30 cellular contexts compared by ENCODE assay signal in the genomic region with DNA sequence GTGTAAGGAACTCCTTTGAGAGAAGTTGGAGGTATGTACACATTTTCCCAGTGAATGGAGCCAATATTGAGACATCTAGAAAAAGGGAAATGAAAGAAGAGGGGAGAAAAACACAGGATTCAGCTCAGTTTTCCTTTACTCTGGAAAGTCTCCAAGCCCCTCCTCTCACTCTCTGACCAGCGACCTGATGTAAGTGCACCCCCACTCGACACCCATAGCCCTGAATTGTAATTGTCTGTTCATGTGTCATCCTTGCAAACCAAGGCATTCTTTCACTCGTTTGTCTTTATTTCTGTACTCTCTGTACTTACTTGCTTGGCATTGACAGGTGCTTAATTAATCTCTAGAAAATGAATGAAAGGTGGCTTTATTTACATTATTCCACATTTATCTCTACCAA. TPM values are rescaled to one million over a fixed set of nuclear protein-coding genes. Genes with fewer than 3 reads are reported as not detected.
"Had no signal": no experiment of that assay in that cellular context is flagged by ENCODE, and none has a peak within 500 bp of the region (broad histone marks: within the 10 kb centered on the region; RNA-seq: fewer than 3 reads in every experiment).

No MANE protein-coding gene starts in this region.

- H3K9me3 Mint-ChIP-seq: activated CD4-positive, alpha-beta memory T cell treated with anti-CD3 and anti-CD28 coated beads, Interleukin-2, amount 10 ng/mL, durations not matched to agents 7 days and 5 days; activated naive CD8-positive, alpha-beta T cell treated with anti-CD3 and anti-CD28 coated beads, Interleukin-2, amount 50 U/mL, for 24 hours; central memory CD8-positive, alpha-beta T cell; dendritic cell treated with granulocyte-macrophage colony-stimulating factor and Interleukin-4, amounts not matched to agents 40 ng/mL and 50 ng/mL, for 4 days; T-helper 2 cell treated with Interferon-gamma antibody and Interleukin-4, amounts not matched to agents 5 μg/mL and 100 μg/mL, for 36 hours had no signal

- ATAC-seq: activated CD4-positive, CD25-positive, alpha-beta regulatory T cell treated with anti-CD3 and anti-CD28 coated beads, Interleukin-2, amount 50 U/mL, for 24 hours; activated naive CD8-positive, alpha-beta T cell treated with anti-CD3 and anti-CD28 coated beads, Interleukin-2, amount 50 U/mL, for 24 hours; left lung; pancreas; psoas muscle; stimulated activated naive B cell treated with anti-CD40 and anti-IgM and Interleukin-4, amounts not matched to agents 10 μg/mL and 1 μg/mL and 100 μg/mL, for 72 hours; T-cell had no signal

- H3K4me3 Mint-ChIP-seq: activated CD4-positive, alpha-beta memory T cell treated with anti-CD3 and anti-CD28 coated beads, Interleukin-2, amount 10 ng/mL, durations not matched to agents 7 days and 5 days; activated CD4-positive, alpha-beta T cell treated with anti-CD3 and anti-CD28 coated beads, Interleukin-2, amount 10 ng/mL, durations not matched to agents 7 days and 5 days; activated naive CD8-positive, alpha-beta T cell treated with anti-CD3 and anti-CD28 coated beads, Interleukin-2, amount 50 U/mL, for 24 hours; activated T-cell treated with anti-CD3 and anti-CD28 coated beads, Interleukin-2, amount 50 U/mL, for 24 hours; central memory CD8-positive, alpha-beta T cell; dendritic cell treated with granulocyte-macrophage colony-stimulating factor and Interleukin-4, amounts not matched to agents 40 ng/mL and 50 ng/mL, for 4 days; endodermal cell; stimulated activated naive B cell treated with anti-CD40 and anti-IgM and Interleukin-4, amounts not matched to agents 10 μg/mL and 1 μg/mL and 100 μg/mL, for 72 hours; T-cell; T-helper 2 cell treated with Interferon-gamma antibody and Interleukin-4, amounts not matched to agents 5 μg/mL and 100 μg/mL, for 36 hours had no signal

- H3K27ac Mint-ChIP-seq: activated CD4-positive, alpha-beta memory T cell treated with anti-CD3 and anti-CD28 coated beads, Interleukin-2, amount 10 ng/mL, durations not matched to agents 7 days and 5 days; activated CD4-positive, alpha-beta T cell treated with anti-CD3 and anti-CD28 coated beads, Interleukin-2, amount 10 ng/mL, durations not matched to agents 7 days and 5 days; activated naive CD8-positive, alpha-beta T cell treated with anti-CD3 and anti-CD28 coated beads, Interleukin-2, amount 50 U/mL, for 24 hours; activated T-cell treated with anti-CD3 and anti-CD28 coated beads, Interleukin-2, amount 50 U/mL, for 24 hours; dendritic cell treated with granulocyte-macrophage colony-stimulating factor and Interleukin-4, amounts not matched to agents 40 ng/mL and 50 ng/mL, for 4 days; endodermal cell; stimulated activated naive B cell treated with anti-CD40 and anti-IgM and Interleukin-4, amounts not matched to agents 10 μg/mL and 1 μg/mL and 100 μg/mL, for 72 hours; T-cell; T-helper 2 cell treated with Interferon-gamma antibody and Interleukin-4, amounts not matched to agents 5 μg/mL and 100 μg/mL, for 36 hours had no signal

- H3K4me1 ChIP-seq: psoas muscle had no signal

- H3K27ac ChIP-seq: breast epithelium, esophagus muscularis mucosa, left lung, pancreas, psoas muscle, stomach, thyroid gland, WERI-Rb-1 had no signal

- H3K9me3 ChIP-seq: breast epithelium, esophagus muscularis mucosa, left lung, pancreas, psoas muscle, right atrium auricular region, stomach, thyroid gland, upper lobe of left lung had no signal

- H3K36me3 ChIP-seq: breast epithelium, esophagus muscularis mucosa, left lung, pancreas, right atrium auricular region, stomach, thyroid gland, upper lobe of left lung, WERI-Rb-1 had no signal

- H3K4me3 ChIP-seq: breast epithelium, esophagus muscularis mucosa, left lung, lung, pancreas, psoas muscle, right atrium auricular region, stomach, thyroid gland, upper lobe of left lung had no signal

- H3K36me3 Mint-ChIP-seq: stimulated activated naive B cell treated with anti-CD40 and anti-IgM and Interleukin-4, amounts not matched to agents 10 μg/mL and 1 μg/mL and 100 μg/mL, for 72 hours; T-cell had no signal

- H3K27me3 Mint-ChIP-seq: activated CD4-positive, alpha-beta memory T cell treated with anti-CD3 and anti-CD28 coated beads, Interleukin-2, amount 10 ng/mL, durations not matched to agents 7 days and 5 days; activated CD4-positive, alpha-beta T cell treated with anti-CD3 and anti-CD28 coated beads, Interleukin-2, amount 10 ng/mL, durations not matched to agents 7 days and 5 days; activated T-cell treated with anti-CD3 and anti-CD28 coated beads, Interleukin-2, amount 50 U/mL, for 24 hours; dendritic cell treated with granulocyte-macrophage colony-stimulating factor and Interleukin-4, amounts not matched to agents 40 ng/mL and 50 ng/mL, for 4 days; stimulated activated naive B cell treated with anti-CD40 and anti-IgM and Interleukin-4, amounts not matched to agents 10 μg/mL and 1 μg/mL and 100 μg/mL, for 72 hours had no signal

- DNase-seq: activated CD4-positive, alpha-beta memory T cell treated with anti-CD3 and anti-CD28 coated beads, Interleukin-2, amount 10 ng/mL, durations not matched to agents 7 days and 5 days; activated CD4-positive, alpha-beta T cell treated with anti-CD3 and anti-CD28 coated beads, Interleukin-2, amount 10 ng/mL, durations not matched to agents 7 days and 5 days; activated CD8-positive, alpha-beta memory T cell treated with anti-CD3 and anti-CD28 coated beads, Interleukin-2, amount 50 U/mL, for 48 hours; activated gamma-delta T cell; activated naive CD4-positive, alpha-beta T cell treated with anti-CD3 and anti-CD28 coated beads, Interleukin-2, amount 50 U/mL, for 16 hours; activated naive CD8-positive, alpha-beta T cell treated with anti-CD3 and anti-CD28 coated beads, Interleukin-2, amount 50 U/mL, for 24 hours; activated T-cell treated with anti-CD3 and anti-CD28 coated beads, Interleukin-2, amount 50 U/mL, for 24 hours; foreskin melanocyte; left lung; pancreas; psoas muscle; stimulated activated CD4-positive, alpha-beta T cell treated with anti-CD3 and anti-CD28 coated beads, Interleukin-15, amount 100 ng/mL, for 24 hours; stimulated activated CD4-positive, alpha-beta T cell treated with anti-CD3 and anti-CD28 coated beads, Interleukin-2, amount 100 ng/mL, for 24 hours; stimulated activated naive B cell treated with anti-CD40 and anti-IgM and Interleukin-4, amounts not matched to agents 10 μg/mL and 1 μg/mL and 100 μg/mL, for 72 hours; stomach; T-cell; thyroid gland; upper lobe of left lung; WERI-Rb-1 had no signal

- H3K4me1 Mint-ChIP-seq: activated CD4-positive, alpha-beta memory T cell treated with anti-CD3 and anti-CD28 coated beads, Interleukin-2, amount 10 ng/mL, durations not matched to agents 7 days and 5 days; activated CD4-positive, alpha-beta T cell treated with anti-CD3 and anti-CD28 coated beads, Interleukin-2, amount 10 ng/mL, durations not matched to agents 7 days and 5 days; activated naive CD8-positive, alpha-beta T cell treated with anti-CD3 and anti-CD28 coated beads, Interleukin-2, amount 50 U/mL, for 24 hours; central memory CD8-positive, alpha-beta T cell; stimulated activated naive B cell treated with anti-CD40 and anti-IgM and Interleukin-4, amounts not matched to agents 10 μg/mL and 1 μg/mL and 100 μg/mL, for 72 hours; T-cell had no signal

- H3K27me3 ChIP-seq: breast epithelium, esophagus muscularis mucosa, left lung, right atrium auricular region, stomach, thyroid gland, upper lobe of left lung had no signal

RNA-seq across cellular contexts. Expression of a gene that starts 55.7 kb away (rescaled TPM):
- total RNA-seq: activated CD4-positive, alpha-beta memory T cell treated with anti-CD3 and anti-CD28 coated beads, Interleukin-2, amount 10 ng/mL, durations not matched to agents 7 days and 5 days; activated CD4-positive, alpha-beta T cell treated with anti-CD3 and anti-CD28 coated beads, Interleukin-2, amount 10 ng/mL, durations not matched to agents 7 days and 5 days; breast epithelium; endodermal cell; esophagus muscularis mucosa; glomerular endothelial cell; left lung; pancreas; psoas muscle; stomach; T-cell; thyroid gland; upper lobe of left lung had no signal
- polyA plus RNA-seq: lung, neural cell, pancreas, psoas muscle, stomach had no signal
